In the genomic region with DNA sequence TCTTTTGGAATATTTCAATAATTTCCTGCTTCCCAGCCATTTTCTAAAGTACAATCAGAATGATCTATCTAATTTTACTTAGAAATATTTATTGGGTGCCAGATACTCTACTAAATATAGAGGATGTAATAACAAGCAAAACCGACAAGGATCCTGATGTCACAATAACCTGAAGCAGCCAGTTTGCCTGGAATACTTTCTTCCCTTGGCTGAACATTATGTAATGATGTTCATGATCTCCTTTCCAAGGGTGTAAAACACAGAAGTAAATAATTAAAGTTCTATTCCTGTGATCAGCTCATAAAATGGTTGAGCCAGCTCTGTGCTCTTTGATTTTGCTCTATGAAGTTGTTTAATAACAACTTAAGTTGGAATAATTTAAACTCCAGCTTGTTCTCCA, we compare ENCODE assay signal across 16 cellular contexts. TPM values are rescaled to one million over a fixed set of nuclear protein-coding genes. Genes with fewer than 3 reads are reported as not detected.
DNase-seq lines count a peak whose midpoint lies in the region; ATAC-seq and TF ChIP-seq lines count a peak whose summit lies in the region.
"Had no signal": no experiment of that assay in that cellular context is flagged by ENCODE, and none has a peak within 500 bp of the region (broad histone marks: within the 10 kb centered on the region; RNA-seq: fewer than 3 reads in every experiment).

No MANE protein-coding gene starts in this region.

- H3K4me3 Mint-ChIP-seq in effector memory CD8-positive, alpha-beta T cell = no peak overlapping the region
- H3K4me3 Mint-ChIP-seq: CD4-positive, alpha-beta memory T cell had no signal

- H3K4me3 ChIP-seq in dorsolateral prefrontal cortex (no peak overlapping the region), prostate gland (no peak overlapping the region), gastrocnemius medialis (peak overlapping the region in 3 of 4 donors; percentile 8 to 43 (median 8))

- peaks cover 5 to 8% of the 10 kb centered on the region in 2 donors for H3K27me3 Mint-ChIP-seq in effector memory CD8-positive, alpha-beta T cell

- H3K9me3 ChIP-seq in prostate gland (no peaks in the 10 kb centered on the region), gastrocnemius medialis (no peaks in the 10 kb centered on the region)

- no peak for TF ChIP-seq CTCF in dorsolateral prefrontal cortex (IDR thresholded peaks at IDR 0.05 in 54 of 56, conservative IDR thresholded peaks at IDR 0.05 in 2 of 56; ENCODE audit: low read depth in 1 of 56, partially characterized antibody in 56 of 56)
- peak in 1 of 4 experiments; percentile 3 for TF ChIP-seq CTCF in prostate gland (IDR thresholded peaks at IDR 0.05)
- no peak for TF ChIP-seq CTCF in gastrocnemius medialis (IDR thresholded peaks at IDR 0.05 in 4 of 5, conservative IDR thresholded peaks at IDR 0.05 in 1 of 5)

- H3K36me3 Mint-ChIP-seq in effector memory CD8-positive, alpha-beta T cell (ENCODE audit: insufficient read depth) = peaks cover 21% of the 10 kb centered on the region

- intact Hi-C loops in dorsolateral prefrontal cortex (cut with DNase I) = loop anchor here (2.0 to 5.0 kb wide), 2 partner anchors 33 to 67 kb away; partner anchors contain the start of gene GCFC2 (in 1 of the 2)
- intact Hi-C loops in prostate gland (cut with DNase I) = loop anchor here (5.0 kb wide), 1 partner anchor 33 kb away; no protein-coding TSS in a partner anchor
- intact Hi-C loops in gastrocnemius medialis (cut with DNase I; ENCODE audit: low total_unique reads) = loop anchor here (10.0 kb wide), 1 partner anchor 809 kb away; the partner anchor contains the start of gene HK2

- TF ChIP-seq POLR2A in prostate gland (IDR thresholded peaks at IDR 0.05) (no peak), gastrocnemius medialis (IDR thresholded peaks at IDR 0.05) (no peak)

- no peak for DNase-seq in dorsolateral prefrontal cortex
- peak; percentile 17 for DNase-seq in prostate gland (ENCODE audit: low spot score)
- no peak for DNase-seq in gastrocnemius medialis
- DNase-seq in NCI-H187 (lab: John Stamatoyannopoulos, UW) = no peak
- DNase-seq in effector memory CD8-positive, alpha-beta T cell = no peak
- DNase-seq: 8988T; C1 segment of cervical spinal cord; Calu3; CD4-positive, alpha-beta memory T cell; COR-L47; DMS53; DMS79 treated with DMSO at 0.1 percent for 48 hours; GF-D8; H7; HCEC 1CT had no signal

- peak overlapping the region in 31 of 59 donors; percentile 1 to 94 (median 44) for H3K27ac ChIP-seq in dorsolateral prefrontal cortex
- peak overlapping the region; percentile 40 to 47 for H3K27ac ChIP-seq in prostate gland
- H3K27ac ChIP-seq in gastrocnemius medialis = peak overlapping the region; percentile 87 to 92 (median 88)

- in situ Hi-C loops in gastrocnemius medialis (cut with MboI; ENCODE audit: low sequenced_read_pairs in 4 of 4) = loop anchor here in 2 of 4 donors (5.0 kb wide), 1 partner anchor 33 kb away; no protein-coding TSS in a partner anchor

- H3K36me3 ChIP-seq in prostate gland = no peaks in the 10 kb centered on the region
- peaks cover 0 to 9% of the 10 kb centered on the region in 2 donors for H3K36me3 ChIP-seq in gastrocnemius medialis

- no peaks in the 10 kb centered on the region for H3K9me3 Mint-ChIP-seq in effector memory CD8-positive, alpha-beta T cell

- peaks cover 12 to 14% of the 10 kb centered on the region in 2 donors for H3K4me1 Mint-ChIP-seq in effector memory CD8-positive, alpha-beta T cell (ENCODE audit: low read depth in 2 of 2)

- peaks cover 5% of the 10 kb centered on the region for H3K4me1 ChIP-seq in prostate gland (replicated peaks)
- H3K4me1 ChIP-seq in gastrocnemius medialis = peaks cover 55 to 63% of the 10 kb centered on the region in 2 donors

- ATAC-seq in gastrocnemius medialis (peak; percentile 25 to 51), GM21529 (IDR thresholded peaks at IDR 0.05; ENCODE audit: unreplicated experiment) (no peak)
- ATAC-seq in effector memory CD8-positive, alpha-beta T cell (replicated peaks) = no peak

- H3K27ac Mint-ChIP-seq in effector memory CD8-positive, alpha-beta T cell = no peak overlapping the region

- WGBS in prostate gland = 33% methylated on average over 1 of the region's 1 CpG

- H3K27me3 ChIP-seq in dorsolateral prefrontal cortex (no peaks in the 10 kb centered on the region), prostate gland (replicated peaks; ENCODE audit: insufficient read depth) (no peaks in the 10 kb centered on the region), gastrocnemius medialis (no peaks in the 10 kb centered on the region)

RNA-seq across cellular contexts. Expression of gene MRPL19, which starts 2.6 kb away (rescaled TPM):
- total RNA-seq in dorsolateral prefrontal cortex (10 to 100 TPM; 42.5 to 80.6 (median 59.1) TPM), prostate gland (10 to 100 TPM; 34.1 to 47.5 TPM), gastrocnemius medialis (10 to 100 TPM; 25.4 to 95.3 (median 69.8) TPM)

Comparison
In these comparisons a context has a peak if more than half of its experiments do, and no peak if none do; other contexts are left out.
1. H3K4me3 ChIP-seq: peak in gastrocnemius medialis (3 of 4); none in dorsolateral prefrontal cortex (0 of 59) and prostate gland (0 of 2).
2. ATAC-seq: peak in gastrocnemius medialis (2 of 2); none in GM21529 (single experiment) and effector memory CD8-positive, alpha-beta T cell (single experiment).
3. Peak in every context shown above with its lines, with median percentiles within 50 percentile points of each other: H3K27ac ChIP-seq.